In the genomic region with DNA sequence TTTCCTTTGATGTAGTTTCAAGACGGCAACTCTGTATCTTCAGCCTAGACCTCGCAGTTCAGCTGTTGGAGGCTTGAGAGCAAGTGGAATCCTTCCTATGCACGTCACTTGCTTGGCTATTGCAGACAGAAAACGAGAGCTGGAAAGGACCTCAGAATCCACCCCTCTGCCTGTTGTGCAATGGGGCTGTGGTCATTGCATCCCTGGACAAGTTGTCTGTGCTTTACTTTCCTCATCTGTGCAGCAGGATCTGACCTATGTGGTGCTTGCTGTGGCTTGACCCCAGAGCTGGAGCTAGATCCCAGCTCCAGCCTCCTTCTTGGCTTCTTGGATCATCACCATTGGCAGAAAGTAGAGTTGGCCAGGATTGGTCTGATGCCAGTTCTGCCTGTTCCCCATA, we compare ENCODE assay signal across 1 cellular context.
A peak's percentile ranks its signal among the peaks of the same experiment; 100 is the strongest.
TF ChIP-seq lines count a peak whose summit lies in the region.

No MANE protein-coding gene starts in this region.

TF ChIP-seq in HepG2, 621 proteins besides CTCF, POLR2A, EP300 and RAD21:
- TF ChIP-seq CEBPB (IDR thresholded peaks at IDR 0.05; ENCODE audit: borderline replicate concordance, low read depth, low read length) (0 out of 2 replicates have a peak, but pooled peaks have one; percentile 29), TSC22D2 (CRISPR knock-in tag; IDR thresholded peaks at IDR 0.05; ENCODE audit: borderline replicate concordance) (no peak)
